In the genomic region with DNA sequence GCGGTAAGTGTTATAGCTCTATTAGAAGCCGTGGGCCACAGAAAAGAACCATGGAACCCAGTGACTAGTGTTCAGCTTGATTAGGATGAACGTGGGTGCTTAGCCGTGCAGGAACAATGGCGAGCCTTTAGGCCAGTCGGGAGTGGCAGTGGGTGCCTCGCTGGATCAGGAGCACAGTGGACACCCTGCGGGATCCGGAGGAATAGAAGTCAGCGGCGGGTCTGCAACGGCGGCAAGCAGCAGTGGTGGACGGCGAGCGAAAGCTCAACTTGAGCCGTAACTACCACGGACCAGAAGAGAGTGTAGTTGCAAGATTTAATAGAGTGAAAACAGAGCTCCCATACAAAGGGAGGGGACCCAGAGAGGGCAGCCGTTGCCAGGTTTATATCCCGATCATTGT, we compare ENCODE assay signal across 25 cellular contexts. TPM values are rescaled to one million over a fixed set of nuclear protein-coding genes. Genes with fewer than 3 reads are reported as not detected.
DNase-seq lines count a peak whose midpoint lies in the region; ATAC-seq and TF ChIP-seq lines count a peak whose summit lies in the region.
"Had no signal": no experiment of that assay in that cellular context is flagged by ENCODE, and none has a peak within 500 bp of the region (broad histone marks: within the 10 kb centered on the region; RNA-seq: fewer than 3 reads in every experiment).

No MANE protein-coding gene starts in this region.

- H3K27ac ChIP-seq in lower lobe of right lung = no peak overlapping the region
- H3K27ac ChIP-seq in upper lobe of right lung = no peak overlapping the region
- H3K27ac ChIP-seq: BLaER1 treated with 17β-estradiol and CSF1 and Interleukin-3, amounts not matched to agents 10 nM and 100 nM; PC-9 had no signal

- H3K36me3 ChIP-seq in lower lobe of right lung = peaks cover 51% of the 10 kb centered on the region
- peaks cover 37% of the 10 kb centered on the region for H3K36me3 ChIP-seq in upper lobe of right lung

- no peak overlapping the region for H3K27ac Mint-ChIP-seq in activated naive CD8-positive, alpha-beta T cell treated with anti-CD3 and anti-CD28 coated beads, Interleukin-2, amount 10 ng/mL, durations not matched to agents 7 days and 5 days
- no peak overlapping the region for H3K27ac Mint-ChIP-seq in activated naive CD8-positive, alpha-beta T cell treated with anti-CD3 and anti-CD28 coated beads for 36 hours
- peak overlapping the region in 4 of 5 experiments; percentile 39 to 99 (median 80) for H3K27ac Mint-ChIP-seq in brain
- H3K27ac Mint-ChIP-seq: HFFc6 had no signal

- intact Hi-C loops in lower lobe of right lung (cut with DNase I) (no loop called here), upper lobe of right lung (cut with DNase I) (no loop called here)

- H3K27me3 Mint-ChIP-seq in activated naive CD8-positive, alpha-beta T cell treated with anti-CD3 and anti-CD28 coated beads, Interleukin-2, amount 10 ng/mL, durations not matched to agents 7 days and 5 days = no peaks in the 10 kb centered on the region
- no peaks in the 10 kb centered on the region for H3K27me3 Mint-ChIP-seq in activated naive CD8-positive, alpha-beta T cell treated with anti-CD3 and anti-CD28 coated beads for 36 hours
- H3K27me3 Mint-ChIP-seq in brain = no peaks in the 10 kb centered on the region
- H3K27me3 Mint-ChIP-seq: CD4-positive, alpha-beta memory T cell had no signal

- peaks cover 21% of the 10 kb centered on the region for H3K36me3 Mint-ChIP-seq in activated naive CD8-positive, alpha-beta T cell treated with anti-CD3 and anti-CD28 coated beads, Interleukin-2, amount 10 ng/mL, durations not matched to agents 7 days and 5 days
- H3K36me3 Mint-ChIP-seq in activated naive CD8-positive, alpha-beta T cell treated with anti-CD3 and anti-CD28 coated beads for 36 hours = peaks cover 26% of the 10 kb centered on the region
- H3K36me3 Mint-ChIP-seq in brain = peaks cover 33% of the 10 kb centered on the region

- H3K4me3 ChIP-seq in lower lobe of right lung (no peak overlapping the region), upper lobe of right lung (no peak overlapping the region)
- H3K4me3 ChIP-seq: BLaER1 treated with 17β-estradiol and CSF1 and Interleukin-3, amounts not matched to agents 10 nM and 100 nM; PC-9 had no signal

- peak; percentile 6 for DNase-seq in activated naive CD8-positive, alpha-beta T cell treated with anti-CD3 and anti-CD28 coated beads, Interleukin-2, amount 10 ng/mL, durations not matched to agents 7 days and 5 days
- DNase-seq in activated naive CD8-positive, alpha-beta T cell treated with anti-CD3 and anti-CD28 coated beads for 36 hours = no peak
- peak; percentile 39 for DNase-seq in lower lobe of right lung
- DNase-seq in upper lobe of right lung = peak; percentile 39
- no peak for DNase-seq in activated CD4-positive, CD25-positive, alpha-beta regulatory T cell treated with anti-CD3 and anti-CD28 coated beads, Interleukin-2, amount 50 U/mL, for 72 hours
- DNase-seq: 8988T; Caco-2; CD4-positive, alpha-beta memory T cell; DMS 273 treated with DMSO at 0.1 percent for 48 hours; DMS79 treated with DMSO at 0.1 percent for 48 hours; H9; HFFc6; Kasumi-1; NCI-H1694; NCI-H2081; NCI-H2171 treated with DMSO at 0.1 percent for 48 hours; NCI-H446 treated with DMSO at 0.1 percent for 48 hours; NCI-H526 treated with DMSO at 0.1 percent for 48 hours; PC-9; RPMI8226; SIG-M5 had no signal

- peaks cover 4% of the 10 kb centered on the region for H3K4me1 Mint-ChIP-seq in activated naive CD8-positive, alpha-beta T cell treated with anti-CD3 and anti-CD28 coated beads, Interleukin-2, amount 10 ng/mL, durations not matched to agents 7 days and 5 days
- peaks cover 2% of the 10 kb centered on the region for H3K4me1 Mint-ChIP-seq in activated naive CD8-positive, alpha-beta T cell treated with anti-CD3 and anti-CD28 coated beads for 36 hours
- H3K4me1 Mint-ChIP-seq in brain = peaks cover 40% of the 10 kb centered on the region

- no peak for TF ChIP-seq CTCF in brain (conservative IDR thresholded peaks at IDR 0.05)
- no peak for TF ChIP-seq CTCF in lower lobe of right lung (IDR thresholded peaks at IDR 0.05)
- TF ChIP-seq CTCF in upper lobe of right lung (IDR thresholded peaks at IDR 0.05) = no peak

- H3K4me3 Mint-ChIP-seq in activated naive CD8-positive, alpha-beta T cell treated with anti-CD3 and anti-CD28 coated beads, Interleukin-2, amount 10 ng/mL, durations not matched to agents 7 days and 5 days = no peak overlapping the region
- no peak overlapping the region for H3K4me3 Mint-ChIP-seq in activated naive CD8-positive, alpha-beta T cell treated with anti-CD3 and anti-CD28 coated beads for 36 hours
- no peak overlapping the region for H3K4me3 Mint-ChIP-seq in brain
- H3K4me3 Mint-ChIP-seq: CD4-positive, alpha-beta memory T cell; H9; HFFc6 had no signal

- no peaks in the 10 kb centered on the region for H3K27me3 ChIP-seq in lower lobe of right lung (ENCODE audit: low read depth)
- H3K27me3 ChIP-seq in upper lobe of right lung = no peaks in the 10 kb centered on the region
- H3K27me3 ChIP-seq: BLaER1 treated with 17β-estradiol and CSF1 and Interleukin-3, amounts not matched to agents 10 nM and 100 nM had no signal

- POLR2A ChIA-PET in activated naive CD8-positive, alpha-beta T cell treated with anti-CD3 and anti-CD28 coated beads, Interleukin-2, amount 10 ng/mL, durations not matched to agents 7 days and 5 days (lab: Charles Lee) = interaction anchor here (0.6 to 0.7 kb wide), 2 partner anchors 35 to 537 kb away, joined by 3 read pairs; no protein-coding TSS in a partner anchor

- H3K4me1 ChIP-seq in lower lobe of right lung (no peaks in the 10 kb centered on the region), upper lobe of right lung (no peaks in the 10 kb centered on the region)
- H3K4me1 ChIP-seq: Caco-2 had no signal

- ATAC-seq in activated naive CD8-positive, alpha-beta T cell treated with anti-CD3 and anti-CD28 coated beads, Interleukin-2, amount 10 ng/mL, durations not matched to agents 7 days and 5 days (ENCODE audit: low read depth) = no peak
- ATAC-seq in lower lobe of right lung = no peak
- no peak for ATAC-seq in upper lobe of right lung
- ATAC-seq in HG03521 (IDR thresholded peaks at IDR 0.05; ENCODE audit: unreplicated experiment) = no peak

- no peaks in the 10 kb centered on the region for H3K9me3 ChIP-seq in lower lobe of right lung
- H3K9me3 ChIP-seq in upper lobe of right lung = no peaks in the 10 kb centered on the region
- H3K9me3 ChIP-seq: Caco-2 had no signal

- H3K9me3 Mint-ChIP-seq in activated naive CD8-positive, alpha-beta T cell treated with anti-CD3 and anti-CD28 coated beads, Interleukin-2, amount 10 ng/mL, durations not matched to agents 7 days and 5 days = no peaks in the 10 kb centered on the region
- peaks cover 2% of the 10 kb centered on the region for H3K9me3 Mint-ChIP-seq in activated naive CD8-positive, alpha-beta T cell treated with anti-CD3 and anti-CD28 coated beads for 36 hours
- H3K9me3 Mint-ChIP-seq in brain = peaks cover 8 to 13% (median 10%) of the 10 kb centered on the region in 5 experiments
- H3K9me3 Mint-ChIP-seq: CD4-positive, alpha-beta memory T cell had no signal

RNA-seq across cellular contexts. Expression of gene CDH15, which starts 37.3 kb away (rescaled TPM):
- total RNA-seq in activated naive CD8-positive, alpha-beta T cell treated with anti-CD3 and anti-CD28 coated beads, Interleukin-2, amount 10 ng/mL, durations not matched to agents 7 days and 5 days = not detected
- not detected for total RNA-seq in activated naive CD8-positive, alpha-beta T cell treated with anti-CD3 and anti-CD28 coated beads for 36 hours
- not detected for polyA plus RNA-seq in brain (ENCODE audit: insufficient read depth, low read depth, low replicate concordance)
- total RNA-seq in lower lobe of right lung (0.50 TPM), upper lobe of right lung (0.43 TPM)
- total RNA-seq: Caco-2; CD4-positive, alpha-beta memory T cell; MCF 10A; PC-9 had no signal
- polyA plus RNA-seq: CD4-positive, alpha-beta memory T cell had no signal

RNA-seq across cellular contexts. Expression of gene ACSF3, which starts 40.6 kb away (rescaled TPM):
- total RNA-seq in activated naive CD8-positive, alpha-beta T cell treated with anti-CD3 and anti-CD28 coated beads, Interleukin-2, amount 10 ng/mL, durations not matched to agents 7 days and 5 days = 10 to 100 TPM; 53.0 to 53.7 TPM
- total RNA-seq in activated naive CD8-positive, alpha-beta T cell treated with anti-CD3 and anti-CD28 coated beads for 36 hours = 10 to 100 TPM; 32.1 to 38.4 TPM
- 38.0 TPM for polyA plus RNA-seq in brain (ENCODE audit: insufficient read depth, low read depth, low replicate concordance)
- 31.7 TPM for total RNA-seq in lower lobe of right lung
- total RNA-seq in upper lobe of right lung = 32.0 TPM

Comparison
In these comparisons a context has a peak if more than half of its experiments do, and no peak if none do; other contexts are left out.
1. DNase-seq: peak in activated naive CD8-positive, alpha-beta T cell treated with anti-CD3 and anti-CD28 coated beads, Interleukin-2, amount 10 ng/mL, durations not matched to agents 7 days and 5 days (single experiment), lower lobe of right lung (single experiment) and upper lobe of right lung (single experiment); none in activated naive CD8-positive, alpha-beta T cell treated with anti-CD3 and anti-CD28 coated beads for 36 hours (single experiment) and activated CD4-positive, CD25-positive, alpha-beta regulatory T cell treated with anti-CD3 and anti-CD28 coated beads, Interleukin-2, amount 50 U/mL, for 72 hours (single experiment).
2. H3K27ac Mint-ChIP-seq: peak in brain (4 of 5); none in activated naive CD8-positive, alpha-beta T cell treated with anti-CD3 and anti-CD28 coated beads, Interleukin-2, amount 10 ng/mL, durations not matched to agents 7 days and 5 days (single experiment) and activated naive CD8-positive, alpha-beta T cell treated with anti-CD3 and anti-CD28 coated beads for 36 hours (single experiment).